In genomic region chrX:54090880-54091279, GRCh38 we compare ENCODE assay signal across 40 cellular contexts.
"Had no signal": no experiment of that assay in that cellular context is flagged by ENCODE, and none has a peak within 500 bp of the region (broad histone marks: within the 10 kb centered on the region; RNA-seq: fewer than 3 reads in every experiment).

No MANE protein-coding gene starts in this region.

- H3K27me3 ChIP-seq: ascending aorta, body of pancreas, brain microvascular endothelial cell, breast epithelium, cardiac muscle cell had no signal

- H3K4me1 Mint-ChIP-seq: activated naive CD4-positive, alpha-beta T cell treated with anti-CD3 and anti-CD28 coated beads, Interleukin-2, amount 10 ng/mL, durations not matched to agents 7 days and 5 days; activated naive CD4-positive, alpha-beta T cell treated with anti-CD3 and anti-CD28 coated beads, Interleukin-2, amount 50 U/mL, for 24 hours; activated naive CD8-positive, alpha-beta T cell treated with anti-CD3 and anti-CD28 coated beads for 36 hours; activated naive CD8-positive, alpha-beta T cell treated with anti-CD3 and anti-CD28 coated beads, Interleukin-2, amount 10 ng/mL, durations not matched to agents 7 days and 5 days; activated naive CD8-positive, alpha-beta T cell treated with anti-CD3 and anti-CD28 coated beads, Interleukin-2, amount 50 U/mL, for 24 hours; activated T-helper 17 cell treated with anti-CD3 and anti-CD28 coated beads, Interleukin-2, amount 50 U/mL, for 72 hours; brain had no signal

- H3K9me3 Mint-ChIP-seq: activated naive CD4-positive, alpha-beta T cell treated with anti-CD3 and anti-CD28 coated beads for 36 hours; activated naive CD4-positive, alpha-beta T cell treated with anti-CD3 and anti-CD28 coated beads, Interleukin-2, amount 10 ng/mL, durations not matched to agents 7 days and 5 days; activated naive CD4-positive, alpha-beta T cell treated with anti-CD3 and anti-CD28 coated beads, Interleukin-2, amount 50 U/mL, for 24 hours; activated naive CD4-positive, alpha-beta T cell treated with anti-CD3 and anti-CD28 coated beads, Interleukin-2, amount 50 U/mL, for 72 hours; activated naive CD8-positive, alpha-beta T cell treated with anti-CD3 and anti-CD28 coated beads for 36 hours; activated naive CD8-positive, alpha-beta T cell treated with anti-CD3 and anti-CD28 coated beads, Interleukin-2, amount 10 ng/mL, durations not matched to agents 7 days and 5 days; activated naive CD8-positive, alpha-beta T cell treated with anti-CD3 and anti-CD28 coated beads, Interleukin-2, amount 50 U/mL, for 24 hours; activated T-cell treated with anti-CD3 and anti-CD28 coated beads, Interleukin-2, amount 50 U/mL, for 24 hours; activated T-cell treated with anti-CD3 and anti-CD28 coated beads, Interleukin-2, amount 50 U/mL, for 4 hours; activated T-cell treated with anti-CD3 and anti-CD28 coated beads, Interleukin-2, amount 50 U/mL, for 72 hours; activated T-helper 1 cell treated with anti-CD3 and anti-CD28 coated beads, Interleukin-12 subunit alpha, Interleukin-12 subunit beta, Interleukin-2, Interleukin-4 antibody, amounts not matched to agents 30 ng/mL and 10 ng/mL and 1 ng/mL, durations not matched to agents 14 hours and 24 hours and 36 hours; activated T-helper 17 cell treated with anti-CD3 and anti-CD28 coated beads, Interleukin-2, amount 50 U/mL, for 72 hours; activated T-helper 2 cell treated with anti-CD3 and anti-CD28 coated beads, Interferon-gamma antibody, Interleukin-2, Interleukin-4, amounts not matched to agents 10 μg/mL and 5 μg/mL and 100 μg/mL, durations not matched to agents 14 hours and 24 hours and 36 hours; brain; central memory CD8-positive, alpha-beta T cell had no signal

- H3K4me3 ChIP-seq: adrenal gland, ascending aorta, body of pancreas, breast epithelium, cardiac muscle cell had no signal

- H3K27me3 Mint-ChIP-seq: activated naive CD4-positive, alpha-beta T cell treated with anti-CD3 and anti-CD28 coated beads, Interleukin-2, amount 10 ng/mL, durations not matched to agents 7 days and 5 days; activated naive CD4-positive, alpha-beta T cell treated with anti-CD3 and anti-CD28 coated beads, Interleukin-2, amount 50 U/mL, for 24 hours; activated naive CD8-positive, alpha-beta T cell; activated naive CD8-positive, alpha-beta T cell treated with anti-CD3 and anti-CD28 coated beads for 36 hours; activated naive CD8-positive, alpha-beta T cell treated with anti-CD3 and anti-CD28 coated beads, Interleukin-2, amount 10 ng/mL, durations not matched to agents 7 days and 5 days; activated naive CD8-positive, alpha-beta T cell treated with anti-CD3 and anti-CD28 coated beads, Interleukin-2, amount 50 U/mL, for 24 hours; activated T-cell treated with anti-CD3 and anti-CD28 coated beads, Interleukin-2, amount 50 U/mL, for 24 hours; activated T-helper 17 cell treated with anti-CD3 and anti-CD28 coated beads, Interleukin-2, amount 50 U/mL, for 72 hours; brain; central memory CD8-positive, alpha-beta T cell had no signal

- ATAC-seq: activated naive CD4-positive, alpha-beta T cell treated with anti-CD3 and anti-CD28 coated beads, Interleukin-2, amount 50 U/mL, for 72 hours; activated naive CD8-positive, alpha-beta T cell treated with anti-CD3 and anti-CD28 coated beads, Interleukin-2, amount 50 U/mL, for 24 hours; activated T-cell treated with anti-CD3 and anti-CD28 coated beads, Interleukin-2, amount 50 U/mL, for 4 hours; activated T-cell treated with anti-CD3 and anti-CD28 coated beads, Interleukin-2, amount 50 U/mL, for 72 hours; activated T-helper 17 cell treated with anti-CD3 and anti-CD28 coated beads, Interleukin-2, amount 50 U/mL, for 72 hours; body of pancreas had no signal

- H3K27ac ChIP-seq: adrenal gland, ascending aorta, body of pancreas, brain microvascular endothelial cell, breast epithelium, cardiac muscle cell had no signal

- H3K9me3 ChIP-seq: adrenal gland, ascending aorta, body of pancreas, breast epithelium had no signal

- H3K4me1 ChIP-seq: adrenal gland, ascending aorta, body of pancreas, breast epithelium had no signal

- H3K4me3 Mint-ChIP-seq: activated naive CD4-positive, alpha-beta T cell treated with anti-CD3 and anti-CD28 coated beads for 36 hours; activated naive CD4-positive, alpha-beta T cell treated with anti-CD3 and anti-CD28 coated beads, Interleukin-2, amount 10 ng/mL, durations not matched to agents 7 days and 5 days; activated naive CD4-positive, alpha-beta T cell treated with anti-CD3 and anti-CD28 coated beads, Interleukin-2, amount 50 U/mL, for 24 hours; activated naive CD8-positive, alpha-beta T cell; activated naive CD8-positive, alpha-beta T cell treated with anti-CD3 and anti-CD28 coated beads for 36 hours; activated naive CD8-positive, alpha-beta T cell treated with anti-CD3 and anti-CD28 coated beads, Interleukin-2, amount 10 ng/mL, durations not matched to agents 7 days and 5 days; activated naive CD8-positive, alpha-beta T cell treated with anti-CD3 and anti-CD28 coated beads, Interleukin-2, amount 50 U/mL, for 24 hours; activated T-cell treated with anti-CD3 and anti-CD28 coated beads, Interleukin-2, amount 50 U/mL, for 24 hours; activated T-cell treated with anti-CD3 and anti-CD28 coated beads, Interleukin-2, amount 50 U/mL, for 4 hours; activated T-cell treated with anti-CD3 and anti-CD28 coated beads, Interleukin-2, amount 50 U/mL, for 72 hours; activated T-helper 1 cell treated with anti-CD3 and anti-CD28 coated beads, Interleukin-12 subunit alpha, Interleukin-12 subunit beta, Interleukin-2, Interleukin-4 antibody, amounts not matched to agents 30 ng/mL and 10 ng/mL and 1 ng/mL, durations not matched to agents 14 hours and 24 hours and 36 hours; activated T-helper 17 cell treated with anti-CD3 and anti-CD28 coated beads, Interleukin-2, amount 50 U/mL, for 72 hours; brain; central memory CD8-positive, alpha-beta T cell had no signal

- FAIRE-seq: astrocyte, bronchial epithelial cell had no signal

- H3K27ac Mint-ChIP-seq: activated naive CD4-positive, alpha-beta T cell treated with anti-CD3 and anti-CD28 coated beads for 36 hours; activated naive CD4-positive, alpha-beta T cell treated with anti-CD3 and anti-CD28 coated beads, Interleukin-2, amount 10 ng/mL, durations not matched to agents 7 days and 5 days; activated naive CD4-positive, alpha-beta T cell treated with anti-CD3 and anti-CD28 coated beads, Interleukin-2, amount 50 U/mL, for 24 hours; activated naive CD8-positive, alpha-beta T cell treated with anti-CD3 and anti-CD28 coated beads for 36 hours; activated naive CD8-positive, alpha-beta T cell treated with anti-CD3 and anti-CD28 coated beads, Interleukin-2, amount 10 ng/mL, durations not matched to agents 7 days and 5 days; activated naive CD8-positive, alpha-beta T cell treated with anti-CD3 and anti-CD28 coated beads, Interleukin-2, amount 50 U/mL, for 24 hours; activated T-cell treated with anti-CD3 and anti-CD28 coated beads, Interleukin-2, amount 50 U/mL, for 24 hours; activated T-helper 17 cell treated with anti-CD3 and anti-CD28 coated beads, Interleukin-2, amount 50 U/mL, for 72 hours; activated T-helper 2 cell treated with anti-CD3 and anti-CD28 coated beads, Interferon-gamma antibody, Interleukin-2, Interleukin-4, amounts not matched to agents 10 μg/mL and 5 μg/mL and 100 μg/mL, durations not matched to agents 14 hours and 24 hours and 36 hours had no signal

- H3K36me3 ChIP-seq: brain microvascular endothelial cell, breast epithelium, cardiac muscle cell had no signal

- H3K36me3 Mint-ChIP-seq: activated naive CD4-positive, alpha-beta T cell treated with anti-CD3 and anti-CD28 coated beads, Interleukin-2, amount 10 ng/mL, durations not matched to agents 7 days and 5 days; activated naive CD4-positive, alpha-beta T cell treated with anti-CD3 and anti-CD28 coated beads, Interleukin-2, amount 50 U/mL, for 24 hours; activated naive CD4-positive, alpha-beta T cell treated with anti-CD3 and anti-CD28 coated beads, Interleukin-2, amount 50 U/mL, for 72 hours; activated naive CD8-positive, alpha-beta T cell treated with anti-CD3 and anti-CD28 coated beads, Interleukin-2, amount 10 ng/mL, durations not matched to agents 7 days and 5 days had no signal

- DNase-seq: activated effector memory CD4-positive, alpha-beta T cell treated with anti-CD3 and anti-CD28 coated beads, Interleukin-2, amount 50 U/mL, for 16 hours; activated effector memory CD4-positive, alpha-beta T cell treated with Interleukin-2 at 50 U/mL for 16 hours; activated gamma-delta T cell; activated gamma-delta T cell treated with Interleukin-2 at 50 U/mL for 16 hours; activated naive CD4-positive, alpha-beta T cell; activated naive CD4-positive, alpha-beta T cell treated with anti-CD3 and anti-CD28 coated beads for 36 hours; activated naive CD4-positive, alpha-beta T cell treated with anti-CD3 and anti-CD28 coated beads, Interleukin-2, amount 10 ng/mL, durations not matched to agents 7 days and 5 days; activated naive CD4-positive, alpha-beta T cell treated with anti-CD3 and anti-CD28 coated beads, Interleukin-2, amount 50 U/mL, for 16 hours; activated naive CD4-positive, alpha-beta T cell treated with Interleukin-2 at 50 U/mL for 16 hours; activated naive CD8-positive, alpha-beta T cell treated with anti-CD3 and anti-CD28 coated beads for 36 hours; activated naive CD8-positive, alpha-beta T cell treated with anti-CD3 and anti-CD28 coated beads, Interleukin-2, amount 10 ng/mL, durations not matched to agents 7 days and 5 days; activated naive CD8-positive, alpha-beta T cell treated with anti-CD3 and anti-CD28 coated beads, Interleukin-2, amount 50 U/mL, for 24 hours; activated T-cell treated with anti-CD3 and anti-CD28 coated beads, Interleukin-2, amount 50 U/mL, for 1 hour; activated T-cell treated with anti-CD3 and anti-CD28 coated beads, Interleukin-2, amount 50 U/mL, for 24 hours; activated T-cell treated with anti-CD3 and anti-CD28 coated beads, Interleukin-2, amount 50 U/mL, for 4 hours; activated T-cell treated with anti-CD3 and anti-CD28 coated beads, Interleukin-2, amount 50 U/mL, for 48 hours; activated T-cell treated with anti-CD3 and anti-CD28 coated beads, Interleukin-2, amount 50 U/mL, for 72 hours; adrenal gland; amniotic stem cell; amygdala; anterior cingulate cortex; aorta; body of pancreas; brain microvascular endothelial cell; caudate nucleus; central memory CD4-positive, alpha-beta T cell; cerebellar nuclear complex had no signal
